Comparison of ENCODE assay signal across 1 cellular context in the genomic region with DNA sequence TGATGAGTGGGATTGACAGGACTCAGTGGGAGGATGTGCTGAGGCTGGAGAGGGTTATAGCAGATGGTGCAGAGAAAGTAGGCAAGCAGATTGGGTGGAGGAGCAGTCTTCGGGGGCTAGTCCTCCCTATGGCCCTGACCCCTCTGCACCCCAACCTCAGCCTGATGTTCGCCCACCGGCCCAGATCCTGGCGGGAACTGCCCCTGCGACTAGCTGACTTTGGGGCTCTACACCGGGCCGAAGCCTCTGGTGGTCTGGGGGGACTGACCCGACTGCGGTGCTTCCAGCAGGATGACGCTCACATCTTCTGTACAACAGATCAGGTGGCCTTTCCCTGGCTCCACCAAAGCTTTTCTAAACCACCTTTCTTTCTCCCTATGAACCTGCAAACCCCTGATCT.
TF ChIP-seq lines count a peak whose summit lies in the region.

No MANE protein-coding gene starts in this region.

TF ChIP-seq in HCT116, 20 proteins besides CTCF, POLR2A, EP300 and RAD21 (continued from another document):
- TF ChIP-seq, protein P1, sequence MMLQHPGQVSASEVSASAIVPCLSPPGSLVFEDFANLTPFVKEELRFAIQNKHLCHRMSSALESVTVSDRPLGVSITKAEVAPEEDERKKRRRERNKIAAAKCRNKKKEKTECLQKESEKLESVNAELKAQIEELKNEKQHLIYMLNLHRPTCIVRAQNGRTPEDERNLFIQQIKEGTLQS (IDR thresholded peaks at IDR 0.05), result no peak
- no peak for TF ChIP-seq ZNF274 (IDR thresholded peaks at IDR 0.05; ENCODE audit: low read depth, low read length)
